ENCODE assay signal across 34 cellular contexts in the genomic region with DNA sequence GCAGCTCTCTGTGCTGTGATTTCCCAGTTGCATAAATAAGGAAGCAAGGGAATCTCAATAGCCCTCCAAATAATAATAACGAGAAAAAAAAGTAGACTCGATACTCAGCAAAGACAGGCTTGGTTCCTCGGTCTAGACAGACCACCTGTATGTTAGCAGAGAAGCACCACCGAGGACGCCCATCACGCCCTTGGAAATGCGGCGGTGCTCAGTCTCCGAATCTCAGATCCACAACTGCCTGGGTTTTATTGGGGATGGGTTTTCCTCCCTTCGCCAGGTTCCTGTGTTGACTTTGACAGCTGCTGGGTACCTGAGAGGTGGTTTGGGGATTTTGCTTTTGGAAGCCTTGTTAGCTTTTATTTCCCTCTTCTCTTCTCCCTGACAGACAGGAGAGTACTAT. TPM values are rescaled to one million over a fixed set of nuclear protein-coding genes. Genes with fewer than 3 reads are reported as not detected.
DNase-seq lines count a peak whose midpoint lies in the region; ATAC-seq, FAIRE-seq and TF ChIP-seq lines count a peak whose summit lies in the region.
"Had no signal": no experiment of that assay in that cellular context is flagged by ENCODE, and none has a peak within 500 bp of the region (broad histone marks: within the 10 kb centered on the region; RNA-seq: fewer than 3 reads in every experiment).

No MANE protein-coding gene starts in this region.

- TF ChIP-seq CTCF in heart right ventricle (IDR thresholded peaks at IDR 0.05) (no peak), kidney (IDR thresholded peaks at IDR 0.05; ENCODE audit: borderline replicate concordance, extremely low read depth, insufficient read depth) (no peak), transverse colon (IDR thresholded peaks at IDR 0.05) (no peak), Caco-2 (IDR thresholded peaks at IDR 0.05; ENCODE audit: insufficient read depth in 1 of 2, low read depth in 1 of 2, low read length in 1 of 2, severe bottlenecking in 1 of 2, unreplicated experiment in 1 of 2) (no peak), nephron progenitor cell (IDR thresholded peaks at IDR 0.05) (no peak)

- peaks cover 39 to 100% (median 72%) of the 10 kb centered on the region in 9 donors for H3K4me1 ChIP-seq in heart right ventricle
- H3K4me1 ChIP-seq in kidney (ENCODE audit: control insufficient read depth in 1 of 2, insufficient read depth in 1 of 2, low read depth in 1 of 2, low read length in 2 of 2), result peaks cover 21 to 31% of the 10 kb centered on the region in 2 donors
- peaks cover 19% of the 10 kb centered on the region for H3K4me1 ChIP-seq in rectal smooth muscle tissue (ENCODE audit: control insufficient read depth, insufficient read depth, low read length)
- H3K4me1 ChIP-seq in transverse colon, result peaks cover 0 to 46% (median 14%) of the 10 kb centered on the region in 4 donors
- H3K4me1 ChIP-seq in Caco-2, result peaks cover 14% of the 10 kb centered on the region; the same call in 1 of the 2 replicates
- H3K4me1 ChIP-seq: suprapubic skin had no signal

- CTCF ChIA-PET in Caco-2 (lab: Charles Lee), result no interaction called here

- no peak for DNase-seq in heart right ventricle
- no peak for DNase-seq in left ventricle myocardium superior
- no peak for DNase-seq in kidney
- DNase-seq in transverse colon, result no peak
- DNase-seq in Caco-2, result no peak
- no peak for DNase-seq in nephron progenitor cell
- DNase-seq in DMS153 treated with DMSO at 0.1 percent for 48 hours (lab: John Stamatoyannopoulos, UW; ENCODE audit: unreplicated experiment), result no peak
- DNase-seq: activated CD4-positive, alpha-beta T cell treated with anti-CD3 and anti-CD28 coated beads, Interleukin-2, amount 50 U/mL, for 4 hours; activated CD8-positive, alpha-beta memory T cell treated with anti-CD3 and anti-CD28 coated beads, Interleukin-2, amount 10 ng/mL, durations not matched to agents 7 days and 5 days; activated gamma-delta T cell treated with Interleukin-2 at 50 U/mL for 16 hours; activated T-cell treated with anti-CD3 and anti-CD28 coated beads, Interleukin-2, amount 50 U/mL, for 4 hours; Calu3; effector CD4-positive, alpha-beta T cell; glutamatergic neuron; HFFc6; NCI-H1048; NCI-H2107; NCI-H345; NCI-H69; ovary; PC-3; right lobe of liver; SK-N-SH; stimulated activated CD4-positive, alpha-beta T cell treated with anti-CD3 and anti-CD28 coated beads, Interleukin-4, amount 100 ng/mL, for 24 hours had no signal

- H3K27me3 Mint-ChIP-seq in Caco-2 (ENCODE audit: insufficient read depth, unreplicated experiment), result no peaks in the 10 kb centered on the region
- H3K27me3 Mint-ChIP-seq in nephron progenitor cell (ENCODE audit: low read depth, poor library complexity), result peaks cover 4% of the 10 kb centered on the region

- H3K9ac ChIP-seq in kidney (ENCODE audit: low read length in 2 of 2) (no peak overlapping the region), rectal smooth muscle tissue (ENCODE audit: low read length) (no peak overlapping the region)
- H3K9ac ChIP-seq: SK-N-SH had no signal

- in situ Hi-C loops in transverse colon (cut with MboI; ENCODE audit: low pct_ligation_motif_present in 1 of 4, low pct_unique_long_range_greater_than_20kb in 1 of 4, low sequenced_read_pairs in 3 of 4), result no loop called here

- peaks cover 0 to 2% (median 0%) of the 10 kb centered on the region in 7 donors for H3K27me3 ChIP-seq in heart right ventricle
- H3K27me3 ChIP-seq in rectal smooth muscle tissue (ENCODE audit: control insufficient read depth, insufficient read depth, low read length), result no peaks in the 10 kb centered on the region
- H3K27me3 ChIP-seq in transverse colon, result no peaks in the 10 kb centered on the region
- H3K27me3 ChIP-seq in Caco-2 (replicated peaks; ENCODE audit: control insufficient read depth, insufficient read depth, low read length), result no peaks in the 10 kb centered on the region
- H3K27me3 ChIP-seq: ovary, right lobe of liver, suprapubic skin had no signal

- H3K4me1 Mint-ChIP-seq in Caco-2 (ENCODE audit: low read depth, unreplicated experiment) (peaks cover 6% of the 10 kb centered on the region), nephron progenitor cell (peaks cover 68% of the 10 kb centered on the region)
- H3K4me1 Mint-ChIP-seq: activated CD8-positive, alpha-beta memory T cell treated with anti-CD3 and anti-CD28 coated beads, Interleukin-2, amount 10 ng/mL, durations not matched to agents 7 days and 5 days had no signal

- H3K4me3 ChIP-seq in heart right ventricle (peak overlapping the region in 6 of 10 donors; percentile 15 to 35 (median 27)), kidney (ENCODE audit: low read length in 2 of 2) (no peak overlapping the region), rectal smooth muscle tissue (ENCODE audit: low read length) (no peak overlapping the region), transverse colon (no peak overlapping the region), Caco-2 (ENCODE audit: low read depth, low read length) (no peak overlapping the region)
- H3K4me3 ChIP-seq: GM23338, K562, ovary, right lobe of liver, suprapubic skin had no signal

- TF ChIP-seq EP300 in transverse colon (IDR thresholded peaks at IDR 0.05; ENCODE audit: low read depth), result no peak

- no peak overlapping the region for H3K27ac Mint-ChIP-seq in Caco-2 (ENCODE audit: unreplicated experiment)
- no peak overlapping the region for H3K27ac Mint-ChIP-seq in nephron progenitor cell
- H3K27ac Mint-ChIP-seq: activated CD8-positive, alpha-beta memory T cell treated with anti-CD3 and anti-CD28 coated beads, Interleukin-2, amount 10 ng/mL, durations not matched to agents 7 days and 5 days; GM23338; HFFc6; natural killer cell treated with Interleukin-12 subunit alpha and Interleukin-12 subunit beta and Interleukin-15 and Interleukin-18, amount 100 ng/mL, for 72 hours; T-helper 1 cell treated with Interleukin-12 subunit alpha and Interleukin-12 subunit beta and Interleukin-4 antibody, amounts not matched to agents 30 μg/mL and 1 μg/mL, for 36 hours had no signal

- H3K36me3 ChIP-seq in heart right ventricle (peaks cover 0 to 7% (median 0%) of the 10 kb centered on the region in 9 donors), kidney (ENCODE audit: control insufficient read depth in 1 of 2, insufficient read depth in 2 of 2, low read length in 2 of 2) (peaks cover 0 to 3% of the 10 kb centered on the region in 2 donors), rectal smooth muscle tissue (ENCODE audit: control insufficient read depth, insufficient read depth, low read length) (no peaks in the 10 kb centered on the region), transverse colon (no peaks in the 10 kb centered on the region), Caco-2 (ENCODE audit: control insufficient read depth, insufficient read depth, low read length) (peaks cover 2% of the 10 kb centered on the region)
- H3K36me3 ChIP-seq: ovary, right lobe of liver, suprapubic skin had no signal

- no peaks in the 10 kb centered on the region for H3K9me3 ChIP-seq in heart right ventricle
- no peaks in the 10 kb centered on the region for H3K9me3 ChIP-seq in kidney (ENCODE audit: control insufficient read depth in 1 of 2, low read length in 2 of 2)
- no peaks in the 10 kb centered on the region for H3K9me3 ChIP-seq in transverse colon
- no peaks in the 10 kb centered on the region for H3K9me3 ChIP-seq in Caco-2
- H3K9me3 ChIP-seq: ovary, right lobe of liver, SK-N-SH, suprapubic skin had no signal

- ATAC-seq in heart right ventricle (no peak), left ventricle myocardium superior (no peak)
- ATAC-seq: activated CD8-positive, alpha-beta memory T cell treated with anti-CD3 and anti-CD28 coated beads, Interleukin-2, amount 10 ng/mL, durations not matched to agents 7 days and 5 days; activated T-cell treated with anti-CD3 and anti-CD28 coated beads, Interleukin-2, amount 50 U/mL, for 4 hours; GM23338; K562; natural killer cell treated with Interleukin-12 subunit alpha and Interleukin-12 subunit beta and Interleukin-15 and Interleukin-18, amount 100 ng/mL, for 72 hours; PC-3 had no signal

- no peak for TF ChIP-seq POLR2A in transverse colon (IDR thresholded peaks at IDR 0.05)

- POLR2A ChIA-PET in Caco-2 (lab: Charles Lee), result no interaction called here

- H3K36me3 Mint-ChIP-seq in Caco-2 (ENCODE audit: insufficient read depth, unreplicated experiment), result peaks cover 4% of the 10 kb centered on the region
- H3K36me3 Mint-ChIP-seq in nephron progenitor cell (ENCODE audit: low read depth), result peaks cover 27% of the 10 kb centered on the region
- H3K36me3 Mint-ChIP-seq: activated CD8-positive, alpha-beta memory T cell treated with anti-CD3 and anti-CD28 coated beads, Interleukin-2, amount 10 ng/mL, durations not matched to agents 7 days and 5 days; natural killer cell treated with Interleukin-12 subunit alpha and Interleukin-12 subunit beta and Interleukin-15 and Interleukin-18, amount 100 ng/mL, for 72 hours had no signal

- intact Hi-C loops in heart right ventricle (cut with DNase I), result no loop called here
- intact Hi-C loops in left ventricle myocardium superior (cut with micrococcal nuclease), result no loop called here
- intact Hi-C loops in kidney (cut with DNase I), result no loop called here
- intact Hi-C loops in transverse colon (cut with DNase I; ENCODE audit: low total_unique reads), result loop anchor here (5.0 kb wide), 1 partner anchor 39 kb away; no protein-coding TSS in a partner anchor
- intact Hi-C loops in Caco-2 (cut with micrococcal nuclease; ENCODE audit: unreplicated experiment), result no loop called here

- FAIRE-seq in kidney (lab: Jason Lieb, UNC), result no peak
- FAIRE-seq: A204.1, islet of Langerhans, K562, TTC549 had no signal

- 46 to 50% methylated on average over 10 of the region's 10 CpGs for WGBS in heart right ventricle, 2 donors
- 84 to 100% methylated on average over 1 to 10 of the region's 10 CpGs for WGBS in transverse colon (ENCODE audit: low coverage in 1 of 2), 2 donors

- H3K27ac ChIP-seq in heart right ventricle, result peak overlapping the region; percentile 45 to 96 (median 83)
- peak overlapping the region; percentile 10 to 37 for H3K27ac ChIP-seq in kidney (ENCODE audit: low read depth in 2 of 2, low read length in 2 of 2)
- H3K27ac ChIP-seq in rectal smooth muscle tissue (ENCODE audit: low read depth, low read length), result peak overlapping the region; percentile 44
- peak overlapping the region in 3 of 4 donors; percentile 30 to 50 (median 46) for H3K27ac ChIP-seq in transverse colon
- H3K27ac ChIP-seq: epithelial cell of prostate, ovary, suprapubic skin had no signal

- no peaks in the 10 kb centered on the region for H3K9me3 Mint-ChIP-seq in Caco-2 (ENCODE audit: unreplicated experiment)
- H3K9me3 Mint-ChIP-seq in nephron progenitor cell, result no peaks in the 10 kb centered on the region
- H3K9me3 Mint-ChIP-seq: activated T-cell treated with anti-CD3 and anti-CD28 coated beads, Interleukin-2, amount 50 U/mL, for 4 hours; GM23338; HFFc6; natural killer cell treated with Interleukin-12 subunit alpha and Interleukin-12 subunit beta and Interleukin-15 and Interleukin-18, amount 100 ng/mL, for 72 hours; T-helper 1 cell treated with Interleukin-12 subunit alpha and Interleukin-12 subunit beta and Interleukin-4 antibody, amounts not matched to agents 30 μg/mL and 1 μg/mL, for 36 hours had no signal

- BruUV-seq in Caco-2 (replicated peaks; lab: Mats Ljungman, UMichigan), result no TSS peak

- H3K4me3 Mint-ChIP-seq in Caco-2 (ENCODE audit: unreplicated experiment) (no peak overlapping the region), nephron progenitor cell (no peak overlapping the region)
- H3K4me3 Mint-ChIP-seq: activated CD8-positive, alpha-beta memory T cell treated with anti-CD3 and anti-CD28 coated beads, Interleukin-2, amount 10 ng/mL, durations not matched to agents 7 days and 5 days; activated T-cell treated with anti-CD3 and anti-CD28 coated beads, Interleukin-2, amount 50 U/mL, for 4 hours; GM23338; HFFc6; natural killer cell treated with Interleukin-12 subunit alpha and Interleukin-12 subunit beta and Interleukin-15 and Interleukin-18, amount 100 ng/mL, for 72 hours; T-helper 1 cell treated with Interleukin-12 subunit alpha and Interleukin-12 subunit beta and Interleukin-4 antibody, amounts not matched to agents 30 μg/mL and 1 μg/mL, for 36 hours had no signal

RNA-seq across cellular contexts. Expression of a gene that starts 7.2 kb away (rescaled TPM):
- total RNA-seq in heart right ventricle, result 10 to 100 TPM; 48.1 to 71.1 (median 56.5) TPM
- polyA plus RNA-seq in heart right ventricle, result 10 to 100 TPM; 18.1 to 36.5 TPM
- 54.8 TPM for total RNA-seq in left ventricle myocardium superior
- total RNA-seq in kidney, result 105 TPM
- polyA plus RNA-seq in kidney (ENCODE audit: insufficient read depth, low read depth, low replicate concordance), result 33.8 TPM
- total RNA-seq in transverse colon, result 100 to 1,000 TPM in 1 of 4 donors, 10 to 100 TPM in 3; 84.2 to 159 (median 90.7) TPM
- total RNA-seq in Caco-2 (2022), result 18.0 and 26.0 TPM in 2 replicates

Comparison
In these comparisons a context has a peak if more than half of its experiments do, and no peak if none do; other contexts are left out.
1. H3K27ac ChIP-seq: peak in every context shown above with its lines; median percentile 83 in heart right ventricle; 46 in transverse colon; 44 in rectal smooth muscle tissue; 24 in kidney.
2. H3K4me3 ChIP-seq: peak in heart right ventricle (6 of 10); none in kidney (0 of 2), rectal smooth muscle tissue (single experiment), transverse colon (0 of 4) and Caco-2 (single experiment).